Comparison of ENCODE assay signal across 1 cellular context in genomic region chr9:107465467-107466451, GRCh38.
TF ChIP-seq lines count a peak whose summit lies in the region.

No MANE protein-coding gene starts in this region.

TF ChIP-seq in K562, 482 proteins besides CTCF, POLR2A, EP300 and RAD21 (continued from another document):
- 0 out of 2 replicates have a peak, but pooled peaks have one; percentile 17 for TF ChIP-seq DEAF1 (CRISPR knock-in tag; IDR thresholded peaks at IDR 0.05)
- no peak for TF ChIP-seq CHD4 (IDR thresholded peaks at IDR 0.05; ENCODE audit: insufficient read depth, insufficient replicate concordance, low read depth, low read length, poor library complexity, severe bottlenecking)
- no peak for TF ChIP-seq SP1 (CRISPR knock-in tag; IDR thresholded peaks at IDR 0.05)
TF ChIP-seq in K562: peak in this region for 3.
